In genomic region chrX:67555578-67556203, GRCh38 we compare ENCODE assay signal across 9 cellular contexts. TPM values are rescaled to one million over a fixed set of nuclear protein-coding genes. Genes with fewer than 3 reads are reported as not detected.
DNase-seq lines count a peak whose midpoint lies in the region; ATAC-seq, FAIRE-seq and TF ChIP-seq lines count a peak whose summit lies in the region.
"Had no signal": no experiment of that assay in that cellular context is flagged by ENCODE, and none has a peak within 500 bp of the region (broad histone marks: within the 10 kb centered on the region; RNA-seq: fewer than 3 reads in every experiment).

No MANE protein-coding gene starts in this region.

- H2AFZ ChIP-seq in H1 (ENCODE audit: low read length) (no peak overlapping the region), osteoblast (ENCODE audit: low read length) (peak overlapping the region; percentile 59)

- H3K4me1 ChIP-seq in H1 (replicated peaks in 1 of 4; ENCODE audit: control insufficient read depth in 3 of 4, insufficient read depth in 4 of 4, low read length in 3 of 4) (no peaks in the 10 kb centered on the region), osteoblast (ENCODE audit: insufficient read depth, low read length) (no peaks in the 10 kb centered on the region)

- no peak overlapping the region for H3K18ac ChIP-seq in H1 (ENCODE audit: extremely low read depth, low read length)

- no peak overlapping the region for H2BK5ac ChIP-seq in H1 (ENCODE audit: low read depth, low read length)

- H3K9me3 ChIP-seq in H1 (ENCODE audit: insufficient read depth in 2 of 2, low read depth in 1 of 2, low read length in 1 of 2) (no peaks in the 10 kb centered on the region), osteoblast (ENCODE audit: low read depth, low read length) (no peaks in the 10 kb centered on the region)

- no peak overlapping the region for H2BK12ac ChIP-seq in H1 (ENCODE audit: low read depth, low read length)

- H3K79me2 ChIP-seq in H1 (ENCODE audit: control insufficient read depth in 1 of 2, insufficient read depth in 2 of 2, low read length in 2 of 2) (peaks cover 0 to 59% of the 10 kb centered on the region in 2 experiments; a peak in 2 of 4 replicates), osteoblast (ENCODE audit: insufficient read depth, low read length) (no peaks in the 10 kb centered on the region)

- ATAC-seq in GM18858 (IDR thresholded peaks at IDR 0.05; ENCODE audit: unreplicated experiment): peak; percentile 85

- CTCF ChIA-PET in H1 (lab: Charles Lee; ENCODE audit: partially characterized antibody): interaction anchor here (1.2 to 2.1 kb wide), 4 partner anchors 10 to 638 kb away, joined by 3 to 9 read pairs (median 4); no protein-coding TSS in a partner anchor

- no peaks in the 10 kb centered on the region for H3K23me2 ChIP-seq in H1 (ENCODE audit: low read depth, low read length)

- H3K27me3 ChIP-seq in H1 (replicated peaks in 1 of 4; ENCODE audit: control insufficient read depth in 3 of 4, extremely low read depth in 1 of 4, insufficient read depth in 3 of 4, low read length in 3 of 4) (no peaks in the 10 kb centered on the region), osteoblast (ENCODE audit: insufficient read depth, low read length) (no peaks in the 10 kb centered on the region)

- H2BK20ac ChIP-seq in H1 (ENCODE audit: low read length): no peak overlapping the region

- peak; percentile 100 for FAIRE-seq in H1 (lab: Jason Lieb, UNC)

- H3K23ac ChIP-seq in H1 (ENCODE audit: insufficient read length): no peak overlapping the region

- H3K79me1 ChIP-seq in H1 (ENCODE audit: low read depth, low read length): no peaks in the 10 kb centered on the region

- no peak overlapping the region for H4K8ac ChIP-seq in H1 (ENCODE audit: extremely low read depth, insufficient read depth, low read length)

- no peak overlapping the region for H4K5ac ChIP-seq in H1 (ENCODE audit: insufficient read length, low read depth, low read length)

- no peak overlapping the region for H2AK5ac ChIP-seq in H1 (ENCODE audit: low read depth, low read length)

- no peak overlapping the region for H4K91ac ChIP-seq in H1 (replicated peaks; ENCODE audit: insufficient read length, low read length)

- no peak overlapping the region for H3K9ac ChIP-seq in H1 (replicated peaks in 1 of 4; ENCODE audit: extremely low read depth in 1 of 4, low read depth in 3 of 4, low read length in 3 of 4)

- no peaks in the 10 kb centered on the region for H4K20me1 ChIP-seq in H1 (replicated peaks in 1 of 2; ENCODE audit: control insufficient read depth in 1 of 2, insufficient read depth in 2 of 2, low read length in 2 of 2)
- H4K20me1 ChIP-seq in osteoblast (ENCODE audit: insufficient read depth, low read length): no peaks in the 10 kb centered on the region

- H3K27ac ChIP-seq in H1 (ENCODE audit: low read depth, low read length) (no peak overlapping the region), osteoblast (ENCODE audit: low read depth, low read length) (no peak overlapping the region)
- H3K27ac ChIP-seq: epithelial cell of prostate had no signal

- H3K4me2 ChIP-seq in H1 (ENCODE audit: insufficient read depth in 1 of 2, low read depth in 2 of 2, low read length in 2 of 2): no peak overlapping the region
- no peak overlapping the region for H3K4me2 ChIP-seq in osteoblast (ENCODE audit: insufficient read depth, low read length)

- no peak overlapping the region for H3K14ac ChIP-seq in H1 (ENCODE audit: insufficient read length)

- H2BK120ac ChIP-seq in H1 (replicated peaks; ENCODE audit: low read depth, low read length): no peak overlapping the region

- no peak for TF ChIP-seq EP300 in H1 (IDR thresholded peaks at IDR 0.05; ENCODE audit: borderline replicate concordance in 1 of 2, low read depth in 2 of 2, low read length in 2 of 2)

- no peak overlapping the region for H3K4ac ChIP-seq in H1 (replicated peaks; ENCODE audit: insufficient read length, low read depth, low read length)

- H3K36me3 ChIP-seq in H1 (ENCODE audit: control insufficient read depth in 2 of 4, insufficient read depth in 4 of 4, low read length in 3 of 4): peaks cover 0 to 7% (median 0%) of the 10 kb centered on the region in 4 experiments; a peak in 1 of 8 replicates
- no peaks in the 10 kb centered on the region for H3K36me3 ChIP-seq in osteoblast (ENCODE audit: insufficient read depth, low read length)

- TF ChIP-seq POLR2A in H1 (IDR thresholded peaks at IDR 0.05; ENCODE audit: control extremely low read depth in 1 of 2, low read depth in 2 of 2, low read length in 2 of 2): no peak

- WGBS in H1 (ENCODE audit: extremely low coverage in 1 of 2, insufficient coverage in 1 of 2, insufficient read length in 1 of 2, insufficient replicate concordance in 2 of 2, low coverage in 1 of 2, low lambda C conversion rate in 2 of 2, missing lambda C conversion rate in 1 of 2), 2 experiments: 44% methylated on average over 7 of the region's 7 CpGs; no CpG with 5 or more reads in 1 of the 2 experiments

- POLR2A ChIA-PET in H1 (lab: Charles Lee; ENCODE audit: partially characterized antibody): interaction anchor here (1.8 kb wide), 1 partner anchor 9 kb away, joined by 4 read pairs; no protein-coding TSS in a partner anchor

- peak; percentile 60 to 71 for TF ChIP-seq RAD21 in H1 (IDR thresholded peaks at IDR 0.05 in 1 of 2, conservative IDR thresholded peaks at IDR 0.05 in 1 of 2; ENCODE audit: low read depth in 2 of 2, low read length in 2 of 2)

- no peak overlapping the region for H2BK15ac ChIP-seq in H1 (ENCODE audit: low read length)

- TF ChIP-seq CTCF in H1 (IDR thresholded peaks at IDR 0.05; ENCODE audit: control extremely low read depth in 1 of 3, insufficient read depth in 1 of 3, low read depth in 1 of 3, low read length in 3 of 3) (peak; percentile 46 to 73 (median 69)), osteoblast (IDR thresholded peaks at IDR 0.05; ENCODE audit: extremely low read depth, low read depth, low read length) (peak; percentile 88)

- H3K56ac ChIP-seq in H1 (replicated peaks; ENCODE audit: insufficient read length, low read depth, low read length): no peak overlapping the region

- H3K4me3 ChIP-seq in H1 (ENCODE audit: extremely low read depth in 1 of 4, insufficient read depth in 2 of 4, low read depth in 3 of 4, low read length in 4 of 4) (no peak overlapping the region), osteoblast (ENCODE audit: insufficient read depth, low read length) (no peak overlapping the region)

- DNase-seq in AG20443 (ENCODE audit: low spot score) (peak; percentile 52), NAMALWA (ENCODE audit: low spot score) (peak; percentile 32), H1 (ENCODE audit: low read depth in 1 of 2, low spot score in 2 of 2) (peak in 1 of 2 experiments; percentile 46), osteoblast (ENCODE audit: insufficient read length, low spot score, missing footprints) (no peak), inferior parietal cortex (ENCODE audit: extremely low spot score) (no peak), GM19238 (ENCODE audit: insufficient read length, low spot score) (no peak), superior temporal gyrus (ENCODE audit: extremely low spot score) (no peak)

TF ChIP-seq in H1, 55 proteins besides CTCF, POLR2A, EP300 and RAD21:
- TF ChIP-seq RXRA (IDR thresholded peaks at IDR 0.05; ENCODE audit: insufficient read depth, low read depth, low read length) (no peak), YY1 (IDR thresholded peaks at IDR 0.05; ENCODE audit: low read depth, low read length) (peak; percentile 50; the same call in 1 of the 2 replicates)

RNA-seq across cellular contexts. Expression of gene AR, which starts 11.9 kb away (rescaled TPM):
- 10.6 and 10.7 TPM in 2 replicates for total RNA-seq in H1 (2021; fragmentation: NEBNext Ultra II Directional; extraction: Animal tissue kit (Norgen Biotek cat#: 25700))
- polyA plus RNA-seq in H1 (2011; rRNA removed): 7.1 and 7.2 TPM in 2 replicates
- polyA plus RNA-seq in H1 (2011; cell fraction: cytosol; rRNA removed): 3.6 TPM
- polyA plus RNA-seq in H1 (2011; cell fraction: nucleus; rRNA removed): 25.4 TPM
- 4.4 to 5.9 TPM (median 5.4 TPM) in 4 replicates for polyA plus RNA-seq in H1 (2012, experiment 1 of 2)
- 0.98 TPM for polyA plus RNA-seq in H1 (2012, experiment 2 of 2)
- polyA plus RNA-seq in H1 (2013, experiment 1 of 2): 6.6 TPM
- polyA plus RNA-seq in H1 (2013, experiment 2 of 2): 5.9 TPM
- polyA minus RNA-seq in H1 (2011; rRNA and poly(A)+ RNA removed): 32.3 and 38.9 TPM in 2 replicates
- 9.0 TPM for polyA minus RNA-seq in H1 (2011; cell fraction: cytosol; rRNA and poly(A)+ RNA removed)
- 38.2 TPM for polyA minus RNA-seq in H1 (2011; cell fraction: nucleus; rRNA and poly(A)+ RNA removed)
- 4.1 and 4.7 TPM in 2 replicates for total RNA-seq in osteoblast

Comparison
In these comparisons a context has a peak if more than half of its experiments do, and no peak if none do; other contexts are left out.
1. DNase-seq: peak in AG20443 (single experiment) and NAMALWA (single experiment); none in osteoblast (single experiment), inferior parietal cortex (single experiment), GM19238 (single experiment) and superior temporal gyrus (single experiment).